In genomic region chr20:41366546-41367392, GRCh38 we compare ENCODE assay signal across 1 cellular context.
TF ChIP-seq lines count a peak whose summit lies in the region.

A gene with protein sequence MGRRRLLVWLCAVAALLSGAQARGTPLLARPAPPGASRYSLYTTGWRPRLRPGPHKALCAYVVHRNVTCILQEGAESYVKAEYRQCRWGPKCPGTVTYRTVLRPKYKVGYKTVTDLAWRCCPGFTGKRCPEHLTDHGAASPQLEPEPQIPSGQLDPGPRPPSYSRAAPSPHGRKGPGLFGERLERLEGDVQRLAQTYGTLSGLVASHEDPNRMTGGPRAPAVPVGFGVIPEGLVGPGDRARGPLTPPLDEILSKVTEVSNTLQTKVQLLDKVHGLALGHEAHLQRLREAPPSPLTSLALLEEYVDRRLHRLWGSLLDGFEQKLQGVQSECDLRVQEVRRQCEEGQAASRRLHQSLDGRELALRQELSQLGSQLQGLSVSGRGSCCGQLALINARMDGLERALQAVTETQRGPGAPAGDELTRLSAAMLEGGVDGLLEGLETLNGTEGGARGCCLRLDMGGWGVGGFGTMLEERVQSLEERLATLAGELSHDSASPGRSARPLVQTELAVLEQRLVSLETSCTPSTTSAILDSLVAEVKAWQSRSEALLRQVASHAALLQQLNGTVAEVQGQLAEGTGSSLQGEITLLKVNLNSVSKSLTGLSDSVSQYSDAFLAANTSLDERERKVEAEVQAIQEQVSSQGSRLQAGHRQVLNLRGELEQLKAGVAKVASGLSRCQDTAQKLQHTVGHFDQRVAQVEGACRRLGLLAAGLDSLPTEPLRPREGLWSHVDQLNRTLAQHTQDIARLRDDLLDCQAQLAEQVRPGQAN (minus strand): TSS chr20:41366818. CDS start chr20:41366634, 184 bp downstream.

TF ChIP-seq in HepG2, 621 proteins besides CTCF, POLR2A, EP300 and RAD21 (continued from another document):
- TF ChIP-seq ZBTB44 (CRISPR knock-in tag; IDR thresholded peaks at IDR 0.05) (0 out of 2 replicates have a peak, but pooled peaks have one; percentile 42), HOXD1 (CRISPR knock-in tag; IDR thresholded peaks at IDR 0.05) (no peak), HIVEP1 (CRISPR knock-in tag; IDR thresholded peaks at IDR 0.05) (peak; percentile 71; the same call in 1 of the 2 replicates), ZBTB7B (CRISPR knock-in tag; IDR thresholded peaks at IDR 0.05) (0 out of 2 replicates have a peak, but pooled peaks have one; percentile 15), BCL6 (CRISPR knock-in tag; IDR thresholded peaks at IDR 0.05) (no peak), SAFB2 (CRISPR knock-in tag; IDR thresholded peaks at IDR 0.05; ENCODE audit: borderline replicate concordance, low read depth) (peak; percentile 46; the same call in 1 of the 2 replicates), ZNF343 (CRISPR knock-in tag; IDR thresholded peaks at IDR 0.05) (0 out of 2 replicates have a peak, but pooled peaks have one; percentile 3), GABPB1 (CRISPR knock-in tag; IDR thresholded peaks at IDR 0.05) (peak; percentile 24; the same call in 1 of the 2 replicates), ZSCAN30 (CRISPR knock-in tag; IDR thresholded peaks at IDR 0.05) (no peak), ZNF777 (CRISPR knock-in tag; IDR thresholded peaks at IDR 0.05) (peak; percentile 61), MAX (IDR thresholded peaks at IDR 0.05) (peak; percentile 3; the same call in 1 of the 2 replicates), HNRNPLL (IDR thresholded peaks at IDR 0.05; ENCODE audit: low read depth, low read length, poor library complexity, severe bottlenecking) (peak; percentile 85), ZFY (CRISPR knock-in tag; IDR thresholded peaks at IDR 0.05) (peak; percentile 39; the same call in 1 of the 2 replicates), TEAD3 (CRISPR knock-in tag; optimal IDR thresholded peaks at IDR 0.05; ENCODE audit: borderline replicate concordance) (no peak), SPEN (CRISPR knock-in tag; IDR thresholded peaks at IDR 0.05; ENCODE audit: low read depth) (0 out of 2 replicates have a peak, but pooled peaks have one; percentile 29), ZNF776 (CRISPR knock-in tag; IDR thresholded peaks at IDR 0.05) (0 out of 2 replicates have a peak, but pooled peaks have one; percentile 60), MIER2 (CRISPR knock-in tag; IDR thresholded peaks at IDR 0.05) (no peak), MTF2 (CRISPR knock-in tag; IDR thresholded peaks at IDR 0.05; ENCODE audit: borderline replicate concordance) (peak; percentile 36; the same call in 1 of the 2 replicates), MXD3 (CRISPR knock-in tag; IDR thresholded peaks at IDR 0.05) (peak; percentile 55; the same call in 1 of the 2 replicates), TCF12 (IDR thresholded peaks at IDR 0.05) (no peak), TCF12 (CRISPR knock-in tag; IDR thresholded peaks at IDR 0.05) (0 out of 2 replicates have a peak, but pooled peaks have one; percentile 41), ZNF556 (CRISPR knock-in tag; IDR thresholded peaks at IDR 0.05; ENCODE audit: borderline replicate concordance) (no peak), SMAD1 (CRISPR knock-in tag; IDR thresholded peaks at IDR 0.05; ENCODE audit: borderline replicate concordance, low read depth) (peak; percentile 43; the same call in 1 of the 2 replicates), PHF8 (CRISPR knock-in tag; IDR thresholded peaks at IDR 0.05) (peak; percentile 36; the same call in 1 of the 2 replicates), CAMTA2 (CRISPR knock-in tag; IDR thresholded peaks at IDR 0.05; ENCODE audit: borderline replicate concordance) (0 out of 2 replicates have a peak, but pooled peaks have one; percentile 64), ZNF768 (CRISPR knock-in tag; IDR thresholded peaks at IDR 0.05) (0 out of 2 replicates have a peak, but pooled peaks have one; percentile 26), KLF9 (CRISPR knock-in tag; IDR thresholded peaks at IDR 0.05; ENCODE audit: low read depth) (no peak)
- TF ChIP-seq, protein P1, sequence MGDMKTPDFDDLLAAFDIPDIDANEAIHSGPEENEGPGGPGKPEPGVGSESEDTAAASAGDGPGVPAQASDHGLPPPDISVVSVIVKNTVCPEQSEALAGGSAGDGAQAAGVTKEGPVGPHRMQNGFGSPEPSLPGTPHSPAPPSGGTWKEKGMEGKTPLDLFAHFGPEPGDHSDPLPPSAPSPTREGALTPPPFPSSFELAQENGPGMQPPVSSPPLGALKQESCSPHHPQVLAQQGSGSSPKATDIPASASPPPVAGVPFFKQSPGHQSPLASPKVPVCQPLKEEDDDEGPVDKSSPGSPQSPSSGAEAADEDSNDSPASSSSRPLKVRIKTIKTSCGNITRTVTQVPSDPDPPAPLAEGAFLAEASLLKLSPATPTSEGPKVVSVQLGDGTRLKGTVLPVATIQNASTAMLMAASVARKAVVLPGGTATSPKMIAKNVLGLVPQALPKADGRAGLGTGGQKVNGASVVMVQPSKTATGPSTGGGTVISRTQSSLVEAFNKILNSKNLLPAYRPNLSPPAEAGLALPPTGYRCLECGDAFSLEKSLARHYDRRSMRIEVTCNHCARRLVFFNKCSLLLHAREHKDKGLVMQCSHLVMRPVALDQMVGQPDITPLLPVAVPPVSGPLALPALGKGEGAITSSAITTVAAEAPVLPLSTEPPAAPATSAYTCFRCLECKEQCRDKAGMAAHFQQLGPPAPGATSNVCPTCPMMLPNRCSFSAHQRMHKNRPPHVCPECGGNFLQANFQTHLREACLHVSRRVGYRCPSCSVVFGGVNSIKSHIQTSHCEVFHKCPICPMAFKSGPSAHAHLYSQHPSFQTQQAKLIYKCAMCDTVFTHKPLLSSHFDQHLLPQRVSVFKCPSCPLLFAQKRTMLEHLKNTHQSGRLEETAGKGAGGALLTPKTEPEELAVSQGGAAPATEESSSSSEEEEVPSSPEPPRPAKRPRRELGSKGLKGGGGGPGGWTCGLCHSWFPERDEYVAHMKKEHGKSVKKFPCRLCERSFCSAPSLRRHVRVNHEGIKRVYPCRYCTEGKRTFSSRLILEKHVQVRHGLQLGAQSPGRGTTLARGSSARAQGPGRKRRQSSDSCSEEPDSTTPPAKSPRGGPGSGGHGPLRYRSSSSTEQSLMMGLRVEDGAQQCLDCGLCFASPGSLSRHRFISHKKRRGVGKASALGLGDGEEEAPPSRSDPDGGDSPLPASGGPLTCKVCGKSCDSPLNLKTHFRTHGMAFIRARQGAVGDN (CRISPR knock-in tag; IDR thresholded peaks at IDR 0.05), result peak; percentile 47
- TF ChIP-seq, protein P2, sequence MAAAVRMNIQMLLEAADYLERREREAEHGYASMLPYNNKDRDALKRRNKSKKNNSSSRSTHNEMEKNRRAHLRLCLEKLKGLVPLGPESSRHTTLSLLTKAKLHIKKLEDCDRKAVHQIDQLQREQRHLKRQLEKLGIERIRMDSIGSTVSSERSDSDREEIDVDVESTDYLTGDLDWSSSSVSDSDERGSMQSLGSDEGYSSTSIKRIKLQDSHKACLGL (CRISPR knock-in tag; IDR thresholded peaks at IDR 0.05), result peak; percentile 67
- TF ChIP-seq, protein P3, sequence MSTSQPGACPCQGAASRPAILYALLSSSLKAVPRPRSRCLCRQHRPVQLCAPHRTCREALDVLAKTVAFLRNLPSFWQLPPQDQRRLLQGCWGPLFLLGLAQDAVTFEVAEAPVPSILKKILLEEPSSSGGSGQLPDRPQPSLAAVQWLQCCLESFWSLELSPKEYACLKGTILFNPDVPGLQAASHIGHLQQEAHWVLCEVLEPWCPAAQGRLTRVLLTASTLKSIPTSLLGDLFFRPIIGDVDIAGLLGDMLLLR (CRISPR knock-in tag; IDR thresholded peaks at IDR 0.05), result peak; percentile 68; the same call in 1 of the 2 replicates
- TF ChIP-seq, protein P4, sequence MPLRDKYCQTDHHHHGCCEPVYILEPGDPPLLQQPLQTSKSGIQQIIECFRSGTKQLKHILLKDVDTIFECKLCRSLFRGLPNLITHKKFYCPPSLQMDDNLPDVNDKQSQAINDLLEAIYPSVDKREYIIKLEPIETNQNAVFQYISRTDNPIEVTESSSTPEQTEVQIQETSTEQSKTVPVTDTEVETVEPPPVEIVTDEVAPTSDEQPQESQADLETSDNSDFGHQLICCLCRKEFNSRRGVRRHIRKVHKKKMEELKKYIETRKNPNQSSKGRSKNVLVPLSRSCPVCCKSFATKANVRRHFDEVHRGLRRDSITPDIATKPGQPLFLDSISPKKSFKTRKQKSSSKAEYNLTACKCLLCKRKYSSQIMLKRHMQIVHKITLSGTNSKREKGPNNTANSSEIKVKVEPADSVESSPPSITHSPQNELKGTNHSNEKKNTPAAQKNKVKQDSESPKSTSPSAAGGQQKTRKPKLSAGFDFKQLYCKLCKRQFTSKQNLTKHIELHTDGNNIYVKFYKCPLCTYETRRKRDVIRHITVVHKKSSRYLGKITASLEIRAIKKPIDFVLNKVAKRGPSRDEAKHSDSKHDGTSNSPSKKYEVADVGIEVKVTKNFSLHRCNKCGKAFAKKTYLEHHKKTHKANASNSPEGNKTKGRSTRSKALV (CRISPR knock-in tag; IDR thresholded peaks at IDR 0.05), result peak; percentile 75
- TF ChIP-seq, protein P5, sequence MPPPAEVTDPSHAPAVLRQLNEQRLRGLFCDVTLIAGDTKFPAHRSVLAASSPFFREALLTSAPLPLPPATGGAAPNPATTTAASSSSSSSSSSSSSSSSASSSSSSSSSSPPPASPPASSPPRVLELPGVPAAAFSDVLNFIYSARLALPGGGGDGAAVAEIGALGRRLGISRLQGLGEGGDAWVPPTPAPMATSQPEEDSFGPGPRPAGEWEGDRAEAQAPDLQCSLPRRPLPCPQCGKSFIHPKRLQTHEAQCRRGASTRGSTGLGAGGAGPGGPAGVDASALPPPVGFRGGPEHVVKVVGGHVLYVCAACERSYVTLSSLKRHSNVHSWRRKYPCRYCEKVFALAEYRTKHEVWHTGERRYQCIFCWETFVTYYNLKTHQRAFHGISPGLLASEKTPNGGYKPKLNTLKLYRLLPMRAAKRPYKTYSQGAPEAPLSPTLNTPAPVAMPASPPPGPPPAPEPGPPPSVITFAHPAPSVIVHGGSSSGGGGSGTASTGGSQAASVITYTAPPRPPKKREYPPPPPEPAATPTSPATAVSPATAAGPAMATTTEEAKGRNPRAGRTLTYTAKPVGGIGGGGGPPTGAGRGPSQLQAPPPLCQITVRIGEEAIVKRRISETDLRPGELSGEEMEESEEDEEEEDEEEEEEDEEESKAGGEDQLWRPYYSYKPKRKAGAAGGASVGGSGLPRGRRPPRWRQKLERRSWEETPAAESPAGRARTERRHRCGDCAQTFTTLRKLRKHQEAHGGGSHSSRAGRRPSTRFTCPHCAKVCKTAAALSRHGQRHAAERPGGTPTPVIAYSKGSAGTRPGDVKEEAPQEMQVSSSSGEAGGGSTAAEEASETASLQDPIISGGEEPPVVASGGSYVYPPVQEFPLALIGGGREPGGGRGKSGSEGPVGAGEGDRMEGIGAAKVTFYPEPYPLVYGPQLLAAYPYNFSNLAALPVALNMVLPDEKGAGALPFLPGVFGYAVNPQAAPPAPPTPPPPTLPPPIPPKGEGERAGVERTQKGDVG (CRISPR knock-in tag; IDR thresholded peaks at IDR 0.05; ENCODE audit: borderline replicate concordance), result 0 out of 2 replicates have a peak, but pooled peaks have one; percentile 31
- TF ChIP-seq, protein P6, sequence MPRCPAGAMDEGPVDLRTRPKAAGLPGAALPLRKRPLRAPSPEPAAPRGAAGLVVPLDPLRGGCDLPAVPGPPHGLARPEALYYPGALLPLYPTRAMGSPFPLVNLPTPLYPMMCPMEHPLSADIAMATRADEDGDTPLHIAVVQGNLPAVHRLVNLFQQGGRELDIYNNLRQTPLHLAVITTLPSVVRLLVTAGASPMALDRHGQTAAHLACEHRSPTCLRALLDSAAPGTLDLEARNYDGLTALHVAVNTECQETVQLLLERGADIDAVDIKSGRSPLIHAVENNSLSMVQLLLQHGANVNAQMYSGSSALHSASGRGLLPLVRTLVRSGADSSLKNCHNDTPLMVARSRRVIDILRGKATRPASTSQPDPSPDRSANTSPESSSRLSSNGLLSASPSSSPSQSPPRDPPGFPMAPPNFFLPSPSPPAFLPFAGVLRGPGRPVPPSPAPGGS (CRISPR knock-in tag; IDR thresholded peaks at IDR 0.05), result peak; percentile 31
- TF ChIP-seq, protein P7, sequence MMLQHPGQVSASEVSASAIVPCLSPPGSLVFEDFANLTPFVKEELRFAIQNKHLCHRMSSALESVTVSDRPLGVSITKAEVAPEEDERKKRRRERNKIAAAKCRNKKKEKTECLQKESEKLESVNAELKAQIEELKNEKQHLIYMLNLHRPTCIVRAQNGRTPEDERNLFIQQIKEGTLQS (CRISPR knock-in tag; IDR thresholded peaks at IDR 0.05), result 0 out of 2 replicates have a peak, but pooled peaks have one; percentile 11
- TF ChIP-seq, protein P8, sequence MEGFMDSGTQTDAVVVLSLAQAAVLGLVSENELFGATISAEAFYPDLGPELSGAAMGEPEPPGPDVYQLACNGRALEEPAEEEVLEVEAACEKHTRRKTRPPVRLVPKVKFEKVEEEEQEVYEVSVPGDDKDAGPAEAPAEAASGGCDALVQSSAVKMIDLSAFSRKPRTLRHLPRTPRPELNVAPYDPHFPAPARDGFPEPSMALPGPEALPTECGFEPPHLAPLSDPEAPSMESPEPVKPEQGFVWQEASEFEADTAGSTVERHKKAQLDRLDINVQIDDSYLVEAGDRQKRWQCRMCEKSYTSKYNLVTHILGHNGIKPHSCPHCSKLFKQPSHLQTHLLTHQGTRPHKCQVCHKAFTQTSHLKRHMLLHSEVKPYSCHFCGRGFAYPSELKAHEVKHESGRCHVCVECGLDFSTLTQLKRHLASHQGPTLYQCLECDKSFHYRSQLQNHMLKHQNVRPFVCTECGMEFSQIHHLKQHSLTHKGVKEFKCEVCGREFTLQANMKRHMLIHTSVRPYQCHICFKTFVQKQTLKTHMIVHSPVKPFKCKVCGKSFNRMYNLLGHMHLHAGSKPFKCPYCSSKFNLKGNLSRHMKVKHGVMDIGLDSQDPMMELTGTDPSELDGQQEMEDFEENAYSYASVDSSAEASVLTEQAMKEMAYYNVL (CRISPR knock-in tag; IDR thresholded peaks at IDR 0.05; ENCODE audit: borderline replicate concordance), result peak; percentile 37; the same call in 1 of the 2 replicates
